8 cellular contexts compared by ENCODE assay signal in genomic region chr17:77285594-77286390, GRCh38.
DNase-seq lines count a peak whose midpoint lies in the region; FAIRE-seq and TF ChIP-seq lines count a peak whose summit lies in the region.

No MANE protein-coding gene starts in this region.

- peaks cover 0 to 30% of the 10 kb centered on the region in 2 experiments; a peak in 2 of 4 replicates for H3K79me2 ChIP-seq in H1 (ENCODE audit: control insufficient read depth in 1 of 2, insufficient read depth in 2 of 2, low read length in 2 of 2)
- peaks cover 23% of the 10 kb centered on the region for H3K79me2 ChIP-seq in neural progenitor cell (ENCODE audit: low read depth)

- no peak for TF ChIP-seq EP300 in H1 (IDR thresholded peaks at IDR 0.05; ENCODE audit: borderline replicate concordance in 1 of 2, low read depth in 2 of 2, low read length in 2 of 2)

- peak overlapping the region; percentile 72; the same call in 1 of the 2 replicates for H2BK15ac ChIP-seq in H1 (ENCODE audit: low read length)

- H3K4me1 ChIP-seq in H1 (replicated peaks in 1 of 4; ENCODE audit: control insufficient read depth in 3 of 4, insufficient read depth in 4 of 4, low read length in 3 of 4) (peaks cover 4 to 30% (median 25%) of the 10 kb centered on the region in 4 experiments), neural progenitor cell (peaks cover 30% of the 10 kb centered on the region)

- H3K36me3 Mint-ChIP-seq in neural progenitor cell, result no peaks in the 10 kb centered on the region

- H3F3A ChIP-seq in neural progenitor cell (ENCODE audit: low read depth), result peaks cover 3% of the 10 kb centered on the region

- no peak overlapping the region for H3K14ac ChIP-seq in H1 (ENCODE audit: insufficient read length)

- no peak overlapping the region for H3K4me3 Mint-ChIP-seq in neural progenitor cell

- peak overlapping the region; percentile 94 for H4K91ac ChIP-seq in H1 (replicated peaks; ENCODE audit: insufficient read length, low read length)

- FAIRE-seq in H1 (lab: Jason Lieb, UNC), result no peak

- peaks cover 6% of the 10 kb centered on the region; the same call in 1 of the 2 replicates for H3K23me2 ChIP-seq in H1 (ENCODE audit: low read depth, low read length)

- H4K5ac ChIP-seq in H1 (ENCODE audit: insufficient read length, low read depth, low read length), result no peak overlapping the region

- peak overlapping the region; percentile 75; the same call in 1 of the 2 replicates for H2BK20ac ChIP-seq in H1 (ENCODE audit: low read length)

- no peak overlapping the region for H3K4ac ChIP-seq in H1 (replicated peaks; ENCODE audit: insufficient read length, low read depth, low read length)

- CTCF ChIA-PET in H1 (lab: Charles Lee; ENCODE audit: partially characterized antibody), result interaction anchor here (1.0 to 1.9 kb wide), 4 partner anchors 10 to 144 kb away, joined by 3 to 8 read pairs (median 6); no protein-coding TSS in a partner anchor

- H3K18ac ChIP-seq in H1 (ENCODE audit: extremely low read depth, low read length), result no peak overlapping the region; the same call in 1 of the 2 replicates

- TF ChIP-seq CTCF in H1 (IDR thresholded peaks at IDR 0.05; ENCODE audit: control extremely low read depth in 1 of 3, insufficient read depth in 1 of 3, low read depth in 1 of 3, low read length in 3 of 3) (no peak), neural progenitor cell (IDR thresholded peaks at IDR 0.05) (no peak)

- peak overlapping the region; percentile 63 for H2BK5ac ChIP-seq in H1 (ENCODE audit: low read depth, low read length)

- H3K9ac ChIP-seq in H1 (replicated peaks in 1 of 4; ENCODE audit: extremely low read depth in 1 of 4, low read depth in 3 of 4, low read length in 3 of 4) (no peak overlapping the region), neural progenitor cell (no peak overlapping the region)

- no peak overlapping the region for H3K23ac ChIP-seq in H1 (ENCODE audit: insufficient read length)

- no peaks in the 10 kb centered on the region; the same call in 1 of the 2 replicates for H3K79me1 ChIP-seq in H1 (ENCODE audit: low read depth, low read length)

- 88% methylated on average over 31 of the region's 34 CpGs; no CpG with 5 or more reads in 1 of the 2 experiments for WGBS in H1 (ENCODE audit: extremely low coverage in 1 of 2, insufficient coverage in 1 of 2, insufficient read length in 1 of 2, insufficient replicate concordance in 2 of 2, low coverage in 1 of 2, low lambda C conversion rate in 2 of 2, missing lambda C conversion rate in 1 of 2), 2 experiments

- DNase-seq in CD1c-positive myeloid dendritic cell (ENCODE audit: extremely low spot score) (peak; percentile 97), NCI-H526 (lab: John Stamatoyannopoulos, UW) (peak; percentile 33 to 82), H1 (ENCODE audit: low read depth in 1 of 2, low spot score in 2 of 2) (no peak), neural progenitor cell (ENCODE audit: low spot score) (no peak), NCI-H2081 treated with DMSO at 0.1 percent for 48 hours (lab: John Stamatoyannopoulos, UW) (no peak), erythroblast (lab: John Stamatoyannopoulos, UW) (no peak), germinal center (ENCODE audit: low spot score) (no peak), NCI-H2107 treated with DMSO at 0.1 percent for 48 hours (lab: John Stamatoyannopoulos, UW; ENCODE audit: unreplicated experiment) (no peak)

- H2AFZ ChIP-seq in H1 (ENCODE audit: low read length), result no peak overlapping the region
- no peak overlapping the region for H2AFZ ChIP-seq in neural progenitor cell (replicated peaks)

- POLR2A ChIA-PET in H1 (lab: Charles Lee; ENCODE audit: partially characterized antibody), result interaction anchor here (0.8 to 1.3 kb wide), 3 partner anchors 31 to 1506 kb away, joined by 3 to 4 read pairs (median 3); a partner anchor contains a TSS

- H3K56ac ChIP-seq in H1 (replicated peaks; ENCODE audit: insufficient read length, low read depth, low read length), result peak overlapping the region; percentile 9

- H3K9me3 Mint-ChIP-seq in neural progenitor cell, result peaks cover 5% of the 10 kb centered on the region

- H3K36me3 ChIP-seq in H1 (ENCODE audit: control insufficient read depth in 2 of 4, insufficient read depth in 4 of 4, low read length in 3 of 4) (no peaks in the 10 kb centered on the region), neural progenitor cell (no peaks in the 10 kb centered on the region)

- H3K27me3 Mint-ChIP-seq in neural progenitor cell (ENCODE audit: insufficient read depth, low read depth), result peaks cover 17% of the 10 kb centered on the region

- H3K27ac ChIP-seq in H1 (ENCODE audit: low read depth, low read length) (peak overlapping the region; percentile 71), neural progenitor cell (no peak overlapping the region)

- H3K27me3 ChIP-seq in H1 (replicated peaks in 1 of 4; ENCODE audit: control insufficient read depth in 3 of 4, extremely low read depth in 1 of 4, insufficient read depth in 3 of 4, low read length in 3 of 4) (peaks cover 0 to 8% (median 6%) of the 10 kb centered on the region in 4 experiments; a peak in 4 of 7 replicates), neural progenitor cell (peaks cover 19% of the 10 kb centered on the region)

- H3K4me3 ChIP-seq in H1 (ENCODE audit: extremely low read depth in 1 of 4, insufficient read depth in 2 of 4, low read depth in 3 of 4, low read length in 4 of 4), result no peak overlapping the region
- no peak overlapping the region for H3K4me3 ChIP-seq in neural progenitor cell

- H3K9me3 ChIP-seq in H1 (ENCODE audit: insufficient read depth in 2 of 2, low read depth in 1 of 2, low read length in 1 of 2) (no peaks in the 10 kb centered on the region), neural progenitor cell (ENCODE audit: low read depth) (no peaks in the 10 kb centered on the region)

- H3K4me2 ChIP-seq in H1 (ENCODE audit: insufficient read depth in 1 of 2, low read depth in 2 of 2, low read length in 2 of 2), result no peak overlapping the region
- H3K4me2 ChIP-seq in neural progenitor cell, result no peak overlapping the region

- H2BK12ac ChIP-seq in H1 (ENCODE audit: low read depth, low read length), result peak overlapping the region; percentile 87; the same call in 1 of the 2 replicates

- peak overlapping the region; percentile 66 for H3K27ac Mint-ChIP-seq in neural progenitor cell

- H4K20me1 ChIP-seq in H1 (replicated peaks in 1 of 2; ENCODE audit: control insufficient read depth in 1 of 2, insufficient read depth in 2 of 2, low read length in 2 of 2) (peaks cover 2 to 5% of the 10 kb centered on the region in 2 experiments), neural progenitor cell (ENCODE audit: low read depth) (peaks cover 11% of the 10 kb centered on the region)

- TF ChIP-seq RAD21 in H1 (IDR thresholded peaks at IDR 0.05 in 1 of 2, conservative IDR thresholded peaks at IDR 0.05 in 1 of 2; ENCODE audit: low read depth in 2 of 2, low read length in 2 of 2), result no peak

- peak overlapping the region; percentile 77 for H4K8ac ChIP-seq in H1 (ENCODE audit: extremely low read depth, insufficient read depth, low read length)

- no peak overlapping the region; the same call in none of the 2 replicates for H2AK5ac ChIP-seq in H1 (ENCODE audit: low read depth, low read length)

- TF ChIP-seq POLR2A in H1 (IDR thresholded peaks at IDR 0.05; ENCODE audit: control extremely low read depth in 1 of 2, low read depth in 2 of 2, low read length in 2 of 2) (no peak), erythroblast (IDR thresholded peaks at IDR 0.05; ENCODE audit: low read length) (no peak)

- H3K4me1 Mint-ChIP-seq in neural progenitor cell, result peaks cover 28% of the 10 kb centered on the region

- H2BK120ac ChIP-seq in H1 (replicated peaks; ENCODE audit: low read depth, low read length), result no peak overlapping the region

TF ChIP-seq in H1, 55 proteins besides CTCF, POLR2A, EP300 and RAD21:
- no peak for TF ChIP-seq E2F6 (IDR thresholded peaks at IDR 0.05)
- no peak for TF ChIP-seq GTF2F1 (IDR thresholded peaks at IDR 0.05; ENCODE audit: borderline replicate concordance, low read depth, low read length)
- TF ChIP-seq CHD2 (IDR thresholded peaks at IDR 0.05; ENCODE audit: low read length), result no peak
- TF ChIP-seq POU5F1 (IDR thresholded peaks at IDR 0.05; ENCODE audit: low read depth, low read length), result no peak
- TF ChIP-seq NRF1 (IDR thresholded peaks at IDR 0.05; ENCODE audit: low read depth, low read length), result no peak
- no peak for TF ChIP-seq BRCA1 (IDR thresholded peaks at IDR 0.05; ENCODE audit: low read depth, low read length)
- TF ChIP-seq GABPA (IDR thresholded peaks at IDR 0.05; ENCODE audit: borderline replicate concordance, insufficient read depth, low read length), result no peak
- no peak for TF ChIP-seq ASH2L (IDR thresholded peaks at IDR 0.05; ENCODE audit: low read length)
- TF ChIP-seq JUND (IDR thresholded peaks at IDR 0.05; ENCODE audit: low read length), result no peak
TF ChIP-seq in H1: peak in this region for 0.

Comparison
In these comparisons a context has a peak if more than half of its experiments do, and no peak if none do; other contexts are left out.
1. DNase-seq: peak in CD1c-positive myeloid dendritic cell (single experiment) and NCI-H526 (2 of 2); none in H1 (0 of 2), neural progenitor cell (single experiment), NCI-H2081 treated with DMSO at 0.1 percent for 48 hours (single experiment), erythroblast (0 of 2), germinal center (single experiment) and NCI-H2107 treated with DMSO at 0.1 percent for 48 hours (single experiment).